Comparison of ENCODE assay signal across 1 cellular context in the genomic region with DNA sequence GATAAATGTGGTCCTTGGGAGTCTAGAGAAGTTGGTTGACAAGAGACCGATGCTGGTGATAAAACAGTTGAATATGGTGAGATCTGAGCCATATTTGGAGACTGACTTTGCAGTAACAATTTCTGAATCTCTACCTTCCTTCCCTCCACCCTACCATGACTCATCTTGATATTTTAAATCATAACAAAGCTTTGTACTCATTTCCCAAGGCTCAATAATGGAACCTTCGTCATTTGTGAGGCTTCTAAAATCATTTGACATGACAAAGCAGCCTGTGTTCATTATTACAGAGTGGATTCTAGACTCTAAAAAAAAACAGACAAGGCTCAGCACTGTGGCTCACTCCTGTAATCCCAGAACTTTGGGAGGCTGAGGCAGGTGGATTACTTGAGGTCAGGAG.
TF ChIP-seq lines count a peak whose summit lies in the region.

No MANE protein-coding gene starts in this region.

TF ChIP-seq in WTC11, 78 proteins besides CTCF, POLR2A, EP300 and RAD21 (continued from another document):
- TF ChIP-seq, protein P1, sequence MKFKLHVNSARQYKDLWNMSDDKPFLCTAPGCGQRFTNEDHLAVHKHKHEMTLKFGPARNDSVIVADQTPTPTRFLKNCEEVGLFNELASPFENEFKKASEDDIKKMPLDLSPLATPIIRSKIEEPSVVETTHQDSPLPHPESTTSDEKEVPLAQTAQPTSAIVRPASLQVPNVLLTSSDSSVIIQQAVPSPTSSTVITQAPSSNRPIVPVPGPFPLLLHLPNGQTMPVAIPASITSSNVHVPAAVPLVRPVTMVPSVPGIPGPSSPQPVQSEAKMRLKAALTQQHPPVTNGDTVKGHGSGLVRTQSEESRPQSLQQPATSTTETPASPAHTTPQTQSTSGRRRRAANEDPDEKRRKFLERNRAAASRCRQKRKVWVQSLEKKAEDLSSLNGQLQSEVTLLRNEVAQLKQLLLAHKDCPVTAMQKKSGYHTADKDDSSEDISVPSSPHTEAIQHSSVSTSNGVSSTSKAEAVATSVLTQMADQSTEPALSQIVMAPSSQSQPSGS (CRISPR knock-in tag; IDR thresholded peaks at IDR 0.05; ENCODE audit: borderline replicate concordance, low read depth) = no peak
- TF ChIP-seq, protein P2, sequence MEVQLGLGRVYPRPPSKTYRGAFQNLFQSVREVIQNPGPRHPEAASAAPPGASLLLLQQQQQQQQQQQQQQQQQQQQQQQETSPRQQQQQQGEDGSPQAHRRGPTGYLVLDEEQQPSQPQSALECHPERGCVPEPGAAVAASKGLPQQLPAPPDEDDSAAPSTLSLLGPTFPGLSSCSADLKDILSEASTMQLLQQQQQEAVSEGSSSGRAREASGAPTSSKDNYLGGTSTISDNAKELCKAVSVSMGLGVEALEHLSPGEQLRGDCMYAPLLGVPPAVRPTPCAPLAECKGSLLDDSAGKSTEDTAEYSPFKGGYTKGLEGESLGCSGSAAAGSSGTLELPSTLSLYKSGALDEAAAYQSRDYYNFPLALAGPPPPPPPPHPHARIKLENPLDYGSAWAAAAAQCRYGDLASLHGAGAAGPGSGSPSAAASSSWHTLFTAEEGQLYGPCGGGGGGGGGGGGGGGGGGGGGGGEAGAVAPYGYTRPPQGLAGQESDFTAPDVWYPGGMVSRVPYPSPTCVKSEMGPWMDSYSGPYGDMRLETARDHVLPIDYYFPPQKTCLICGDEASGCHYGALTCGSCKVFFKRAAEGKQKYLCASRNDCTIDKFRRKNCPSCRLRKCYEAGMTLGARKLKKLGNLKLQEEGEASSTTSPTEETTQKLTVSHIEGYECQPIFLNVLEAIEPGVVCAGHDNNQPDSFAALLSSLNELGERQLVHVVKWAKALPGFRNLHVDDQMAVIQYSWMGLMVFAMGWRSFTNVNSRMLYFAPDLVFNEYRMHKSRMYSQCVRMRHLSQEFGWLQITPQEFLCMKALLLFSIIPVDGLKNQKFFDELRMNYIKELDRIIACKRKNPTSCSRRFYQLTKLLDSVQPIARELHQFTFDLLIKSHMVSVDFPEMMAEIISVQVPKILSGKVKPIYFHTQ (CRISPR knock-in tag; IDR thresholded peaks at IDR 0.05) = no peak
- no peak for TF ChIP-seq ZNF263 (CRISPR knock-in tag; IDR thresholded peaks at IDR 0.05; ENCODE audit: low read depth)
- TF ChIP-seq, protein P3, sequence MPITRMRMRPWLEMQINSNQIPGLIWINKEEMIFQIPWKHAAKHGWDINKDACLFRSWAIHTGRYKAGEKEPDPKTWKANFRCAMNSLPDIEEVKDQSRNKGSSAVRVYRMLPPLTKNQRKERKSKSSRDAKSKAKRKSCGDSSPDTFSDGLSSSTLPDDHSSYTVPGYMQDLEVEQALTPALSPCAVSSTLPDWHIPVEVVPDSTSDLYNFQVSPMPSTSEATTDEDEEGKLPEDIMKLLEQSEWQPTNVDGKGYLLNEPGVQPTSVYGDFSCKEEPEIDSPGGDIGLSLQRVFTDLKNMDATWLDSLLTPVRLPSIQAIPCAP (CRISPR knock-in tag; IDR thresholded peaks at IDR 0.05) = no peak
